In the genomic region with DNA sequence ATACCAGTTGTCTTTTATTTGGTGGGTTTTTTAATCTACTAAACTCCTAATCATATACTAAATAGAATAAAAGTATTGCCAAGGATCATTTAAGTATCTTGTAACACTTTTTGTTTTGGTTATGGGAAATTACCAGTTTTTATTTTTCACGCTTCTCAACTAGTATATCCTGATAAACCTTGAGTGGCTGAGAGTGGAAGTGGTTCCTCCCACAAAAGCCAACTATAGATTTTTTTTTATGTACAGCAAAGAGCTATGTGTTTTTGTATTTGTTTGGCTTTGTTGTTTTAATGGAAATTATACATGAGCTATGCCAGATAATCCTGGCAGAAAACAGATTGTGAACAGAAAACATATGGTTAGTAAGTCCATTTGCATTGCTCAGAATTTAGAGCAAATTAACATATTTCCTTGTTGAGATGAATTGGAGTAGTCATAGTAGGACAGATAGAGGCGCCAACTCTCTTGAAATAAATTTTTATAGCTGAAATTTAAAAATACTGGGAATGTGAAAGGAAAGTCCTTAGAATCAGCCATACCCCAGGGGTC, we compare ENCODE assay signal across 29 cellular contexts.
DNase-seq lines count a peak whose midpoint lies in the region.
"Had no signal": no experiment of that assay in that cellular context is flagged by ENCODE, and none has a peak within 500 bp of the region (broad histone marks: within the 10 kb centered on the region; RNA-seq: fewer than 3 reads in every experiment).

No MANE protein-coding gene starts in this region.

- H3K27ac Mint-ChIP-seq in activated T-helper 1 cell treated with anti-CD3 and anti-CD28 coated beads, Interleukin-12 subunit alpha, Interleukin-12 subunit beta, Interleukin-2, Interleukin-4 antibody, amounts not matched to agents 30 ng/mL and 10 ng/mL and 1 ng/mL, durations not matched to agents 14 hours and 24 hours and 36 hours = peak overlapping the region; percentile 68
- H3K27ac Mint-ChIP-seq: activated naive CD8-positive, alpha-beta T cell treated with anti-CD3 and anti-CD28 coated beads, Interleukin-2, amount 10 ng/mL, durations not matched to agents 7 days and 5 days; CD4-positive, alpha-beta T cell; memory B cell had no signal

- peak overlapping the region in 1 of 11 experiments; percentile 41; a peak in 1 of 22 replicates for H3K9ac ChIP-seq in BLaER1 treated with 17β-estradiol and CSF1 and Interleukin-3, amounts not matched to agents 10 nM and 100 nM

- in situ Hi-C loops in KBM-7 (cut with MboI; ENCODE audit: low pct_unique_long_range_greater_than_20kb, low sequenced_read_pairs) = loop anchor here (25.0 kb wide), 1 partner anchor 181 kb away; a partner anchor contains a TSS

- peak overlapping the region in 9 of 11 experiments; percentile 1 to 78 (median 36); a peak in 13 of 22 replicates for H3K4me2 ChIP-seq in BLaER1 treated with 17β-estradiol and CSF1 and Interleukin-3, amounts not matched to agents 10 nM and 100 nM

- no peaks in the 10 kb centered on the region for H3K9me3 Mint-ChIP-seq in activated T-helper 1 cell treated with anti-CD3 and anti-CD28 coated beads, Interleukin-12 subunit alpha, Interleukin-12 subunit beta, Interleukin-2, Interleukin-4 antibody, amounts not matched to agents 30 ng/mL and 10 ng/mL and 1 ng/mL, durations not matched to agents 14 hours and 24 hours and 36 hours
- H3K9me3 Mint-ChIP-seq: activated naive CD8-positive, alpha-beta T cell treated with anti-CD3 and anti-CD28 coated beads, Interleukin-2, amount 10 ng/mL, durations not matched to agents 7 days and 5 days; CD4-positive, alpha-beta T cell; memory B cell had no signal

- H3K27me3 Mint-ChIP-seq in activated T-helper 1 cell treated with anti-CD3 and anti-CD28 coated beads, Interleukin-12 subunit alpha, Interleukin-12 subunit beta, Interleukin-2, Interleukin-4 antibody, amounts not matched to agents 30 ng/mL and 10 ng/mL and 1 ng/mL, durations not matched to agents 14 hours and 24 hours and 36 hours (ENCODE audit: insufficient read depth) = no peaks in the 10 kb centered on the region
- H3K27me3 Mint-ChIP-seq: activated naive CD8-positive, alpha-beta T cell treated with anti-CD3 and anti-CD28 coated beads, Interleukin-2, amount 10 ng/mL, durations not matched to agents 7 days and 5 days; CD4-positive, alpha-beta T cell; memory B cell had no signal

- peak overlapping the region; percentile 50 for H3K4me3 Mint-ChIP-seq in activated T-helper 1 cell treated with anti-CD3 and anti-CD28 coated beads, Interleukin-12 subunit alpha, Interleukin-12 subunit beta, Interleukin-2, Interleukin-4 antibody, amounts not matched to agents 30 ng/mL and 10 ng/mL and 1 ng/mL, durations not matched to agents 14 hours and 24 hours and 36 hours
- H3K4me3 Mint-ChIP-seq: CD4-positive, alpha-beta T cell; memory B cell had no signal

- no peak overlapping the region for H3K4me3 ChIP-seq in BLaER1 treated with 17β-estradiol and CSF1 and Interleukin-3, amounts not matched to agents 10 nM and 100 nM
- H3K4me3 ChIP-seq: ascending aorta, left lung, MG63, upper lobe of right lung had no signal

- peaks cover 19 to 58% (median 44%) of the 10 kb centered on the region in 10 experiments for H3K4me1 ChIP-seq in BLaER1 treated with 17β-estradiol and CSF1 and Interleukin-3, amounts not matched to agents 10 nM and 100 nM
- H3K4me1 ChIP-seq: ascending aorta, foreskin keratinocyte, upper lobe of right lung had no signal

- no peaks in the 10 kb centered on the region for H3K27me3 ChIP-seq in BLaER1 treated with 17β-estradiol and CSF1 and Interleukin-3, amounts not matched to agents 10 nM and 100 nM
- H3K27me3 ChIP-seq: ascending aorta, foreskin keratinocyte, left lung, MG63, upper lobe of right lung had no signal

- peaks cover 9% of the 10 kb centered on the region for H3K36me3 Mint-ChIP-seq in activated T-helper 1 cell treated with anti-CD3 and anti-CD28 coated beads, Interleukin-12 subunit alpha, Interleukin-12 subunit beta, Interleukin-2, Interleukin-4 antibody, amounts not matched to agents 30 ng/mL and 10 ng/mL and 1 ng/mL, durations not matched to agents 14 hours and 24 hours and 36 hours (ENCODE audit: low read depth)

- peaks cover 0 to 20% (median 7%) of the 10 kb centered on the region in 11 experiments; a peak in 11 of 22 replicates for H3K36me3 ChIP-seq in BLaER1 treated with 17β-estradiol and CSF1 and Interleukin-3, amounts not matched to agents 10 nM and 100 nM
- H3K36me3 ChIP-seq: ascending aorta, left lung, MG63, upper lobe of right lung had no signal

- no peaks in the 10 kb centered on the region for H3K9me3 ChIP-seq in BLaER1 treated with 17β-estradiol and CSF1 and Interleukin-3, amounts not matched to agents 10 nM and 100 nM (replicated peaks in 1 of 11)
- H3K9me3 ChIP-seq: ascending aorta, left lung, MG63, upper lobe of right lung had no signal

- intact Hi-C loops in activated T-helper 1 cell treated with anti-CD3 and anti-CD28 coated beads, Interleukin-12 subunit alpha, Interleukin-12 subunit beta, Interleukin-2, Interleukin-4 antibody, amounts not matched to agents 30 ng/mL and 10 ng/mL and 1 ng/mL, durations not matched to agents 14 hours and 24 hours and 36 hours (cut with micrococcal nuclease) = loop anchor here (1.0 to 5.0 kb wide), 5 partner anchors 22 to 456 kb away; a partner anchor contains a TSS

- peaks cover 42% of the 10 kb centered on the region for H3K4me1 Mint-ChIP-seq in activated T-helper 1 cell treated with anti-CD3 and anti-CD28 coated beads, Interleukin-12 subunit alpha, Interleukin-12 subunit beta, Interleukin-2, Interleukin-4 antibody, amounts not matched to agents 30 ng/mL and 10 ng/mL and 1 ng/mL, durations not matched to agents 14 hours and 24 hours and 36 hours (ENCODE audit: low read depth)

- no peaks in the 10 kb centered on the region; a peak in 2 of 22 replicates for H4K20me1 ChIP-seq in BLaER1 treated with 17β-estradiol and CSF1 and Interleukin-3, amounts not matched to agents 10 nM and 100 nM

- peak; percentile 24 for DNase-seq in NCI-H1694 treated with DMSO at 0.1 percent for 48 hours (lab: John Stamatoyannopoulos, UW)
- DNase-seq in NCI-H1694 (lab: John Stamatoyannopoulos, UW) = no peak
- DNase-seq in activated T-helper 1 cell treated with anti-CD3 and anti-CD28 coated beads, Interleukin-12 subunit alpha, Interleukin-12 subunit beta, Interleukin-2, Interleukin-4 antibody, amounts not matched to agents 30 ng/mL and 10 ng/mL and 1 ng/mL, durations not matched to agents 14 hours and 24 hours and 36 hours (ENCODE audit: low spot score) = no peak
- peak; percentile 51 for DNase-seq in fibroblast of peridontal ligament (ENCODE audit: extremely low read depth)
- DNase-seq in NCI-H2029 treated with DMSO at 0.1 percent for 48 hours (lab: John Stamatoyannopoulos, UW) = no peak
- no peak for DNase-seq in KBM-7
- DNase-seq in NCI-H510A treated with DMSO at 0.1 percent for 48 hours (lab: John Stamatoyannopoulos, UW) = no peak
- DNase-seq: 8988T; activated CD4-positive, alpha-beta T cell treated with anti-CD3 and anti-CD28 coated beads for 1 hour; activated gamma-delta T cell treated with Interleukin-2 at 50 U/mL for 16 hours; activated naive CD8-positive, alpha-beta T cell treated with anti-CD3 and anti-CD28 coated beads, Interleukin-2, amount 10 ng/mL, durations not matched to agents 7 days and 5 days; CD4-positive, alpha-beta T cell; cortex of kidney; effector memory CD4-positive, alpha-beta T cell; foreskin keratinocyte; GOT3; head of caudate nucleus; islet precursor cell; left lung; MG63; NCI-H1105 treated with DMSO at 0.1 percent for 48 hours; NCI-H2107; NCI-H510A; NK-92 treated with Interleukin-12 subunit alpha and Interleukin-12 subunit beta, amount 100 ng/mL, for 24 hours; stimulated activated CD4-positive, alpha-beta T cell treated with anti-CD3 and anti-CD28 coated beads, Interleukin-15, amount 100 ng/mL, for 24 hours; upper lobe of right lung had no signal

- H3K27ac ChIP-seq in BLaER1 treated with 17β-estradiol and CSF1 and Interleukin-3, amounts not matched to agents 10 nM and 100 nM = no peak overlapping the region
- H3K27ac ChIP-seq: ascending aorta, foreskin keratinocyte, upper lobe of right lung had no signal

Comparison
In these comparisons a context has a peak if more than half of its experiments do, and no peak if none do; other contexts are left out.
1. DNase-seq: peak in NCI-H1694 treated with DMSO at 0.1 percent for 48 hours (single experiment) and fibroblast of peridontal ligament (single experiment); none in NCI-H1694 (single experiment), activated T-helper 1 cell treated with anti-CD3 and anti-CD28 coated beads, Interleukin-12 subunit alpha, Interleukin-12 subunit beta, Interleukin-2, Interleukin-4 antibody, amounts not matched to agents 30 ng/mL and 10 ng/mL and 1 ng/mL, durations not matched to agents 14 hours and 24 hours and 36 hours (single experiment), NCI-H2029 treated with DMSO at 0.1 percent for 48 hours (single experiment), KBM-7 (single experiment) and NCI-H510A treated with DMSO at 0.1 percent for 48 hours (single experiment).